In genomic region chr19:49869484-49870308, GRCh38 we compare ENCODE assay signal across 1 cellular context.
TF ChIP-seq lines count a peak whose summit lies in the region.

No MANE protein-coding gene starts in this region.

TF ChIP-seq in HepG2, 621 proteins besides CTCF, POLR2A, EP300 and RAD21 (continued from another document and continues in another):
- TF ChIP-seq ARID4A (CRISPR knock-in tag; IDR thresholded peaks at IDR 0.05; ENCODE audit: borderline replicate concordance) (peak; percentile 78; the same call in 1 of the 2 replicates), RNF2 (conservative IDR thresholded peaks at IDR 0.05; ENCODE audit: low read depth) (no peak; the same call in 1 of the 2 replicates), FOXO1 (CRISPR knock-in tag; IDR thresholded peaks at IDR 0.05) (peak; percentile 26), LRRFIP1 (CRISPR knock-in tag; conservative IDR thresholded peaks at IDR 0.05) (no peak), ZNF703 (CRISPR knock-in tag; IDR thresholded peaks at IDR 0.05; ENCODE audit: borderline replicate concordance) (0 out of 2 replicates have a peak, but pooled peaks have one; percentile 33), NR2F2 (IDR thresholded peaks at IDR 0.05; ENCODE audit: borderline replicate concordance, low read depth) (no peak), FUBP1 (CRISPR knock-in tag; IDR thresholded peaks at IDR 0.05; ENCODE audit: borderline replicate concordance) (no peak), AFF4 (CRISPR knock-in tag; IDR thresholded peaks at IDR 0.05) (no peak), ZNF609 (CRISPR knock-in tag; IDR thresholded peaks at IDR 0.05; ENCODE audit: borderline replicate concordance) (0 out of 2 replicates have a peak, but pooled peaks have one; percentile 51), PAF1 (CRISPR knock-in tag; IDR thresholded peaks at IDR 0.05) (no peak; the same call in 1 of the 2 replicates), UBTF (CRISPR knock-in tag; IDR thresholded peaks at IDR 0.05) (peak; percentile 69), HMG20A (CRISPR knock-in tag; IDR thresholded peaks at IDR 0.05; ENCODE audit: borderline replicate concordance) (no peak), ZHX1 (CRISPR knock-in tag; IDR thresholded peaks at IDR 0.05; ENCODE audit: low read depth) (no peak), ZNF280B (CRISPR knock-in tag; IDR thresholded peaks at IDR 0.05; ENCODE audit: borderline replicate concordance) (peak; percentile 88), ZNF572 (CRISPR knock-in tag; IDR thresholded peaks at IDR 0.05) (peak; percentile 31; the same call in 1 of the 2 replicates), ZNF30 (CRISPR knock-in tag; IDR thresholded peaks at IDR 0.05) (no peak), ZNF333 (CRISPR knock-in tag; IDR thresholded peaks at IDR 0.05; ENCODE audit: borderline replicate concordance) (peak; percentile 85), SRSF9 (IDR thresholded peaks at IDR 0.05; ENCODE audit: borderline replicate concordance, insufficient read depth, low read depth, low read length, poor library complexity, severe bottlenecking) (no peak)
